27 cellular contexts compared by ENCODE assay signal in the genomic region with DNA sequence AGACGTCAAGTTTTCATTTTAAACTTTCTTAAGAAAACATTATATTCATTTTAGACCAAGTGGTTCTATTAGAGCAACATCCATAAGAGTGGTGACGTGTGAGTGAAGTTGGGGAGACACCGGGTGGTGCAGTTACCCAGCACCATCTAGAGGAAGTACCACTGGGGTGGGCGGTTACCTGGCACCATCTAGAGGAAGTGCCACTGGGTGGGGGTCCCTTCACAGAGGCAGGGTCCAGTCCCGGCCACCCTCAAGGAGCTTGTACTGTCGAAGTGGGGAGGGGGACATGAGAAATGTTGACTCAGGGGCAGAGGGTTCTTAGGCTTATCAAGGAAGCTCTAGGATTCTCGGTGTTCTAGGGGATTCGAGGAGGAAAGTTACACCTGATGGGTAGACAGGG. TPM values are rescaled to one million over a fixed set of nuclear protein-coding genes. Genes with fewer than 3 reads are reported as not detected.
"Had no signal": no experiment of that assay in that cellular context is flagged by ENCODE, and none has a peak within 500 bp of the region (broad histone marks: within the 10 kb centered on the region; RNA-seq: fewer than 3 reads in every experiment).

No MANE protein-coding gene starts in this region.

- H3K27ac ChIP-seq: coronary artery, heart left ventricle, left lung, lower lobe of right lung, parathyroid adenoma, psoas muscle, right lobe of liver, skin epidermis, suprapubic skin, tibial artery, upper lobe of left lung, uterus had no signal

- DNase-seq: effector memory CD4-positive, alpha-beta T cell; heart left ventricle; hippocampal formation; left lung; lower lobe of right lung; mesenchymal stem cell; naive B cell; nephron progenitor cell; psoas muscle; retina; right lobe of liver; stimulated activated CD4-positive, alpha-beta T cell treated with anti-CD3 and anti-CD28 coated beads, Interleukin-12 subunit alpha, Interleukin-12 subunit beta, amount 100 ng/mL, for 4 hours; stimulated activated CD4-positive, alpha-beta T cell treated with anti-CD3 and anti-CD28 coated beads, Interleukin-2, amount 100 ng/mL, for 48 hours; stimulated activated naive CD4-positive, alpha-beta T cell treated with Interleukin-2 at 50 U/mL for 16 hours; tibial artery; upper lobe of left lung; uterus had no signal

- H3K36me3 ChIP-seq: heart left ventricle, left lung, lower lobe of right lung, right lobe of liver, suprapubic skin, tibial artery, upper lobe of left lung, uterus had no signal

- H3K9ac ChIP-seq: parathyroid adenoma had no signal

- H2AFZ ChIP-seq: parathyroid adenoma had no signal

- FAIRE-seq: endometrium, frontal cortex, islet of Langerhans had no signal

- H3K4me1 ChIP-seq: heart left ventricle, left lung, lower lobe of right lung, parathyroid adenoma, psoas muscle, right lobe of liver, suprapubic skin, tibial artery, upper lobe of left lung, uterus had no signal

- H3K79me2 ChIP-seq: parathyroid adenoma had no signal

- H3K4me3 ChIP-seq: coronary artery, heart left ventricle, left lung, lower lobe of right lung, psoas muscle, right lobe of liver, skin epidermis, suprapubic skin, tibial artery, upper lobe of left lung, uterus had no signal

- H3K9me3 ChIP-seq: heart left ventricle, left lung, lower lobe of right lung, psoas muscle, right lobe of liver, suprapubic skin, tibial artery, upper lobe of left lung, uterus had no signal

- H3K27me3 ChIP-seq: right lobe of liver, upper lobe of left lung, uterus had no signal

RNA-seq across cellular contexts. Expression of gene PHACTR3, which starts 26.2 kb away (rescaled TPM):
- total RNA-seq: esophagus mucosa, fibroblast of lung, glomerular endothelial cell had no signal
- polyA plus RNA-seq: fibroblast of lung had no signal
